In the genomic region with DNA sequence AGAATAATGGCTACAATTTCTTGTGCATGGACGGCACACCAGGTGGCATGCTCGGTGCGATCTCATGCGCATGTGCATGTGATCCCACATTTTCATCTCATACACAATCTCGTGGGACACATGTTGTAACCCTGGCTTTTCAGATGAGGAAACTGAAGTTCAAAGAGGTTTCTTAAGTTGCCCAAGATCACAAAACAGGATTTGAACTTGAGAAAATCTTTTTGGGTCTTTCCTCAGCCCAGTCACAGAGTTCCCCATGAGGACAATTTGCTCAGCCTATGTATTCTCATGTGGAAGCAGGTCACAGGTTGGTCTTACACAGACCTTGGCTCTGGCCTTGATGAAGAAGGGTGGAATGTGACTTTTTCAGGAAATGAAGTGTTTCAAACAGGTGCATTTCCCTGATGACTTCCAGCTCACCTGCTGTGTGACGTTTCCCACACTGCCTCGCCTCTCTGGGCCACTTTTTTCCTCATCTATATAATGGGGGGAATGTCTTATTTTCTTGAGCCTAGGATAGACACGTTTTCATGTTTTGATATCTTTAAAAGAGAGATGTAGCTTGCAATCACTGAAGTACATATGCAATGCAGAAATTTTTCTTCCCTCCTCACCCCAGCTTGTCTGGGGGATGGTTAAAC, we compare ENCODE assay signal across 27 cellular contexts. TPM values are rescaled to one million over a fixed set of nuclear protein-coding genes. Genes with fewer than 3 reads are reported as not detected.
DNase-seq lines count a peak whose midpoint lies in the region; ATAC-seq and TF ChIP-seq lines count a peak whose summit lies in the region.
"Had no signal": no experiment of that assay in that cellular context is flagged by ENCODE, and none has a peak within 500 bp of the region (broad histone marks: within the 10 kb centered on the region; RNA-seq: fewer than 3 reads in every experiment).

No MANE protein-coding gene starts in this region.

- H3K27ac ChIP-seq in endodermal cell (ENCODE audit: low read depth, low read length) = no peak overlapping the region
- H3K27ac ChIP-seq: neural progenitor cell, transverse colon had no signal

- no peak for ATAC-seq in GM18498 (IDR thresholded peaks at IDR 0.05; ENCODE audit: unreplicated experiment)
- ATAC-seq in activated CD4-positive, alpha-beta T cell treated with anti-CD3 and anti-CD28 coated beads for 36 hours = no peak
- ATAC-seq in HG02610 (IDR thresholded peaks at IDR 0.05; ENCODE audit: unreplicated experiment) = no peak
- ATAC-seq: PC-3; stimulated activated naive CD8-positive, alpha-beta T cell treated with anti-CD3 and anti-CD28 coated beads, Interleukin-15, amount 100 ng/mL, for 72 hours had no signal

- H3K36me3 ChIP-seq in endodermal cell (ENCODE audit: control insufficient read depth, insufficient read depth, low read length) = peaks cover 7% of the 10 kb centered on the region
- H3K36me3 ChIP-seq: ascending aorta, BE2C, neural progenitor cell, transverse colon had no signal

- H3K4me1 Mint-ChIP-seq in activated CD4-positive, alpha-beta T cell treated with anti-CD3 and anti-CD28 coated beads for 36 hours = peaks cover 7% of the 10 kb centered on the region
- no peaks in the 10 kb centered on the region for H3K4me1 Mint-ChIP-seq in endodermal cell

- H3K27ac Mint-ChIP-seq in activated CD4-positive, alpha-beta T cell treated with anti-CD3 and anti-CD28 coated beads for 36 hours = no peak overlapping the region
- no peak overlapping the region for H3K27ac Mint-ChIP-seq in endodermal cell
- H3K27ac Mint-ChIP-seq: activated CD4-positive, alpha-beta T cell treated with anti-CD3 and anti-CD28 coated beads, Interleukin-2, amount 10 ng/mL, durations not matched to agents 24 days and 14 days; activated naive CD8-positive, alpha-beta T cell treated with anti-CD3 and anti-CD28 coated beads for 36 hours; H9; progenitor cell of endocrine pancreas had no signal

- 88 to 93% methylated on average over 5 to 8 of the region's 8 CpGs for WGBS in endodermal cell (ENCODE audit: insufficient coverage in 1 of 2, insufficient read length in 1 of 2), 2 experiments

- no peaks in the 10 kb centered on the region for H3K9me3 ChIP-seq in endodermal cell (ENCODE audit: control insufficient read depth, low read length)
- H3K9me3 ChIP-seq: ascending aorta, BE2C, Caco-2, transverse colon had no signal

- CTCF ChIA-PET in activated CD4-positive, alpha-beta T cell treated with anti-CD3 and anti-CD28 coated beads for 36 hours (lab: Charles Lee) = no interaction called here

- H3K4me1 ChIP-seq in endodermal cell (ENCODE audit: control insufficient read depth, insufficient read depth, low read length) = no peaks in the 10 kb centered on the region
- H3K4me1 ChIP-seq: ascending aorta, BE2C, Caco-2, transverse colon had no signal

- peaks cover 6% of the 10 kb centered on the region for H3K27me3 Mint-ChIP-seq in activated CD4-positive, alpha-beta T cell treated with anti-CD3 and anti-CD28 coated beads for 36 hours
- no peaks in the 10 kb centered on the region for H3K27me3 Mint-ChIP-seq in endodermal cell (ENCODE audit: insufficient read depth)
- H3K27me3 Mint-ChIP-seq: activated CD4-positive, alpha-beta T cell treated with anti-CD3 and anti-CD28 coated beads, Interleukin-2, amount 10 ng/mL, durations not matched to agents 24 days and 14 days; activated naive CD8-positive, alpha-beta T cell treated with anti-CD3 and anti-CD28 coated beads for 36 hours; stimulated activated naive CD8-positive, alpha-beta T cell treated with anti-CD3 and anti-CD28 coated beads, Interleukin-15, amount 100 ng/mL, for 72 hours had no signal

- H3K9me3 Mint-ChIP-seq in activated CD4-positive, alpha-beta T cell treated with anti-CD3 and anti-CD28 coated beads for 36 hours (ENCODE audit: low read depth) = no peaks in the 10 kb centered on the region
- no peaks in the 10 kb centered on the region for H3K9me3 Mint-ChIP-seq in endodermal cell
- H3K9me3 Mint-ChIP-seq: activated CD4-positive, alpha-beta T cell treated with anti-CD3 and anti-CD28 coated beads, Interleukin-2, amount 10 ng/mL, durations not matched to agents 24 days and 14 days; activated naive CD8-positive, alpha-beta T cell treated with anti-CD3 and anti-CD28 coated beads for 36 hours; H9; neural progenitor cell; stimulated activated naive CD8-positive, alpha-beta T cell treated with anti-CD3 and anti-CD28 coated beads, Interleukin-15, amount 100 ng/mL, for 72 hours had no signal

- POLR2A ChIA-PET in activated CD4-positive, alpha-beta T cell treated with anti-CD3 and anti-CD28 coated beads for 36 hours (lab: Charles Lee) = no interaction called here

- H3K27me3 ChIP-seq in endodermal cell (ENCODE audit: control insufficient read depth, insufficient read depth, low read length, poor library complexity, severe bottlenecking) = no peaks in the 10 kb centered on the region
- H3K27me3 ChIP-seq: ascending aorta, BE2C, neural progenitor cell, transverse colon had no signal

- intact Hi-C loops in activated CD4-positive, alpha-beta T cell treated with anti-CD3 and anti-CD28 coated beads for 36 hours (cut with DNase I, micrococcal nuclease) = no loop called here

- peak; percentile 34 for DNase-seq in activated effector memory CD4-positive, alpha-beta T cell treated with anti-CD3 and anti-CD28 coated beads, Interleukin-2, amount 50 U/mL, for 16 hours
- no peak for DNase-seq in activated effector memory CD4-positive, alpha-beta T cell treated with Interleukin-2 at 50 U/mL for 16 hours
- DNase-seq in SKM-1 treated with dmso at 0.1 percent for 144 hours (lab: John Stamatoyannopoulos, UW; ENCODE audit: unreplicated experiment) = peak; percentile 27
- peak; percentile 57 for DNase-seq in mesenteric fat pad (ENCODE audit: low spot score)
- no peak for DNase-seq in activated CD4-positive, alpha-beta T cell treated with anti-CD3 and anti-CD28 coated beads for 36 hours
- no peak for DNase-seq in endodermal cell
- DNase-seq: activated CD4-positive, alpha-beta T cell treated with anti-CD3 and anti-CD28 coated beads, Interleukin-2, amount 10 ng/mL, durations not matched to agents 24 days and 14 days; activated naive CD8-positive, alpha-beta T cell treated with anti-CD3 and anti-CD28 coated beads for 36 hours; BE2C; glutamatergic neuron; H9; NCI-H2081; PC-3; SHP77 treated with DMSO at 0.1 percent for 48 hours; T-helper 1 cell; transverse colon had no signal

- no peak overlapping the region for H3K4me3 ChIP-seq in endodermal cell (ENCODE audit: low read length)
- H3K4me3 ChIP-seq: ascending aorta, neural progenitor cell, transverse colon had no signal

- no peak overlapping the region for H3K9ac ChIP-seq in endodermal cell (ENCODE audit: extremely low read depth, low read length, poor library complexity, severe bottlenecking)
- H3K9ac ChIP-seq: neural progenitor cell had no signal

- TF ChIP-seq CTCF in endodermal cell (conservative IDR thresholded peaks at IDR 0.05) = no peak

- no peak overlapping the region for H3K4me3 Mint-ChIP-seq in activated CD4-positive, alpha-beta T cell treated with anti-CD3 and anti-CD28 coated beads for 36 hours
- H3K4me3 Mint-ChIP-seq in endodermal cell = no peak overlapping the region
- H3K4me3 Mint-ChIP-seq: activated CD4-positive, alpha-beta T cell treated with anti-CD3 and anti-CD28 coated beads, Interleukin-2, amount 10 ng/mL, durations not matched to agents 24 days and 14 days; activated naive CD8-positive, alpha-beta T cell treated with anti-CD3 and anti-CD28 coated beads for 36 hours; H9; neural progenitor cell; stimulated activated naive CD8-positive, alpha-beta T cell treated with anti-CD3 and anti-CD28 coated beads, Interleukin-15, amount 100 ng/mL, for 72 hours had no signal

- no peaks in the 10 kb centered on the region for H3K36me3 Mint-ChIP-seq in activated CD4-positive, alpha-beta T cell treated with anti-CD3 and anti-CD28 coated beads for 36 hours (ENCODE audit: low read depth)
- H3K36me3 Mint-ChIP-seq in endodermal cell (ENCODE audit: low read depth) = peaks cover 15% of the 10 kb centered on the region
- H3K36me3 Mint-ChIP-seq: activated naive CD8-positive, alpha-beta T cell treated with anti-CD3 and anti-CD28 coated beads for 36 hours; neural progenitor cell had no signal

RNA-seq across cellular contexts. Expression of a gene that starts 7.1 kb away (rescaled TPM):
- total RNA-seq in mesenteric fat pad (0.64 TPM), endodermal cell (under 1 TPM in 1 of 2 donors, not detected in 1; 0.59 TPM)
- total RNA-seq in activated CD4-positive, alpha-beta T cell treated with anti-CD3 and anti-CD28 coated beads for 36 hours = not detected
- polyA plus RNA-seq in endodermal cell (2013, experiment 1 of 2) = not detected
- polyA plus RNA-seq in endodermal cell (2013, experiment 2 of 2) = not detected
- total RNA-seq: A673; activated CD4-positive, alpha-beta T cell treated with anti-CD3 and anti-CD28 coated beads, Interleukin-2, amount 10 ng/mL, durations not matched to agents 24 days and 14 days; activated naive CD8-positive, alpha-beta T cell treated with anti-CD3 and anti-CD28 coated beads for 36 hours; dermis microvascular lymphatic vessel endothelial cell; kidney epithelial cell; lung microvascular endothelial cell; PC-3; transverse colon had no signal

RNA-seq across cellular contexts. Expression of a gene that starts 13.8 kb away (rescaled TPM):
- total RNA-seq in mesenteric fat pad = not detected
- total RNA-seq in activated CD4-positive, alpha-beta T cell treated with anti-CD3 and anti-CD28 coated beads for 36 hours = not detected
- total RNA-seq in endodermal cell = under 1 TPM; 0.59 to 0.80 TPM
- not detected for polyA plus RNA-seq in endodermal cell (2013, experiment 1 of 2)
- not detected for polyA plus RNA-seq in endodermal cell (2013, experiment 2 of 2)
- total RNA-seq: A673; activated CD4-positive, alpha-beta T cell treated with anti-CD3 and anti-CD28 coated beads, Interleukin-2, amount 10 ng/mL, durations not matched to agents 24 days and 14 days; activated naive CD8-positive, alpha-beta T cell treated with anti-CD3 and anti-CD28 coated beads for 36 hours; dermis microvascular lymphatic vessel endothelial cell; kidney epithelial cell; lung microvascular endothelial cell; PC-3; transverse colon had no signal

Comparison
In these comparisons a context has a peak if more than half of its experiments do, and no peak if none do; other contexts are left out.
1. DNase-seq: peak in activated effector memory CD4-positive, alpha-beta T cell treated with anti-CD3 and anti-CD28 coated beads, Interleukin-2, amount 50 U/mL, for 16 hours (single experiment), SKM-1 treated with dmso at 0.1 percent for 144 hours (single experiment) and mesenteric fat pad (single experiment); none in activated effector memory CD4-positive, alpha-beta T cell treated with Interleukin-2 at 50 U/mL for 16 hours (single experiment), activated CD4-positive, alpha-beta T cell treated with anti-CD3 and anti-CD28 coated beads for 36 hours (single experiment) and endodermal cell (single experiment).